Comparison of ENCODE assay signal across 1 cellular context in the genomic region with DNA sequence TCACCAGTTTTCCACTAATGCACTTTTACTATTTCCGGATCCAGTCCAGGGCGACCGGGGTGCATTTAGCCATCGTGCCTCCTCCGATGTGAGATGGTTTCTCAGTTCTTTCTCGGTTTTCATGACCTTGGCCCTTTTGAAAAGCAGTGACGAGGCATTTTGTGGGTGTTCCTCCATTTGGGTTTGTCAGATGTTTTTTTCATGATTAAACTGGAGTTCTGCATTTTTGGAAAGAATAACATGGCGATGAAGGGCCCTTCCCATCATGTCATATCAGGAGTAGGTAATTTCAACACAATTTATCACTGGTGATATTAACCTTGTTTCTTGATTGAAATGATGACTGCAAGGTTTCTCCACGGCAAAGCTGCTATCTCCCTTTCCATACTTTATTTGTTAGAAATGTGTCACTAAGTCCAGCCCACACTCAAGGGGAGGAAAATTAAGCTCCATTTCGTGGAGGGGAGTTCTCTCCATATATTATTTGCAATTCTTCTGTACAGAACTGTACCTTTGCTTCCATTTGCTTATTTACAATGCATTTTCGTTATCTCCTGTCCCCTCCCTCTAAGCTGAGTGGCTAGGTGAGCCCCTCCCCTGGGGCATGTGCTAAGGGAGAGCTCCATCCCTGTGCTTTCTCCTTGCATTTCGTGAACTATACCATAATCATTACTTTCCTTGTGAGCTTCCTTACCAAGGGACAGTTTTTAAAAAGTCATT.
TF ChIP-seq lines count a peak whose summit lies in the region.

No MANE protein-coding gene starts in this region.

TF ChIP-seq in K562, 482 proteins besides CTCF, POLR2A, EP300 and RAD21 (continued from another document):
- TF ChIP-seq, protein P1, sequence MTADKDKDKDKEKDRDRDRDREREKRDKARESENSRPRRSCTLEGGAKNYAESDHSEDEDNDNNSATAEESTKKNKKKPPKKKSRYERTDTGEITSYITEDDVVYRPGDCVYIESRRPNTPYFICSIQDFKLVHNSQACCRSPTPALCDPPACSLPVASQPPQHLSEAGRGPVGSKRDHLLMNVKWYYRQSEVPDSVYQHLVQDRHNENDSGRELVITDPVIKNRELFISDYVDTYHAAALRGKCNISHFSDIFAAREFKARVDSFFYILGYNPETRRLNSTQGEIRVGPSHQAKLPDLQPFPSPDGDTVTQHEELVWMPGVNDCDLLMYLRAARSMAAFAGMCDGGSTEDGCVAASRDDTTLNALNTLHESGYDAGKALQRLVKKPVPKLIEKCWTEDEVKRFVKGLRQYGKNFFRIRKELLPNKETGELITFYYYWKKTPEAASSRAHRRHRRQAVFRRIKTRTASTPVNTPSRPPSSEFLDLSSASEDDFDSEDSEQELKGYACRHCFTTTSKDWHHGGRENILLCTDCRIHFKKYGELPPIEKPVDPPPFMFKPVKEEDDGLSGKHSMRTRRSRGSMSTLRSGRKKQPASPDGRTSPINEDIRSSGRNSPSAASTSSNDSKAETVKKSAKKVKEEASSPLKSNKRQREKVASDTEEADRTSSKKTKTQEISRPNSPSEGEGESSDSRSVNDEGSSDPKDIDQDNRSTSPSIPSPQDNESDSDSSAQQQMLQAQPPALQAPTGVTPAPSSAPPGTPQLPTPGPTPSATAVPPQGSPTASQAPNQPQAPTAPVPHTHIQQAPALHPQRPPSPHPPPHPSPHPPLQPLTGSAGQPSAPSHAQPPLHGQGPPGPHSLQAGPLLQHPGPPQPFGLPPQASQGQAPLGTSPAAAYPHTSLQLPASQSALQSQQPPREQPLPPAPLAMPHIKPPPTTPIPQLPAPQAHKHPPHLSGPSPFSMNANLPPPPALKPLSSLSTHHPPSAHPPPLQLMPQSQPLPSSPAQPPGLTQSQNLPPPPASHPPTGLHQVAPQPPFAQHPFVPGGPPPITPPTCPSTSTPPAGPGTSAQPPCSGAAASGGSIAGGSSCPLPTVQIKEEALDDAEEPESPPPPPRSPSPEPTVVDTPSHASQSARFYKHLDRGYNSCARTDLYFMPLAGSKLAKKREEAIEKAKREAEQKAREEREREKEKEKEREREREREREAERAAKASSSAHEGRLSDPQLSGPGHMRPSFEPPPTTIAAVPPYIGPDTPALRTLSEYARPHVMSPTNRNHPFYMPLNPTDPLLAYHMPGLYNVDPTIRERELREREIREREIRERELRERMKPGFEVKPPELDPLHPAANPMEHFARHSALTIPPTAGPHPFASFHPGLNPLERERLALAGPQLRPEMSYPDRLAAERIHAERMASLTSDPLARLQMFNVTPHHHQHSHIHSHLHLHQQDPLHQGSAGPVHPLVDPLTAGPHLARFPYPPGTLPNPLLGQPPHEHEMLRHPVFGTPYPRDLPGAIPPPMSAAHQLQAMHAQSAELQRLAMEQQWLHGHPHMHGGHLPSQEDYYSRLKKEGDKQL (CRISPR knock-in tag; IDR thresholded peaks at IDR 0.05; ENCODE audit: borderline replicate concordance) = peak; percentile 11; the same call in 1 of the 2 replicates
